28 cellular contexts compared by ENCODE assay signal in genomic region chr4:155474758-155475157, GRCh38.
"Had no signal": no experiment of that assay in that cellular context is flagged by ENCODE, and none has a peak within 500 bp of the region (broad histone marks: within the 10 kb centered on the region; RNA-seq: fewer than 3 reads in every experiment).

No MANE protein-coding gene starts in this region.

- H3K36me3 ChIP-seq: left ventricle myocardium inferior, pancreas, prostate gland, stomach, thyroid gland, transverse colon, upper lobe of left lung, vagina had no signal

- H3K79me2 ChIP-seq: hepatocyte had no signal

- H3K27me3 ChIP-seq: hepatocyte, pancreas, stomach, testis, thyroid gland, transverse colon, upper lobe of left lung, vagina had no signal

- H2AFZ ChIP-seq: hepatocyte had no signal

- H3K4me1 ChIP-seq: pancreas, prostate gland, stomach, testis, thyroid gland, upper lobe of left lung had no signal

- H3K4me3 ChIP-seq: hepatocyte, left ventricle myocardium inferior, mucosa of descending colon, pancreas, prostate gland, skin epidermis, stomach, testis, thyroid gland, transverse colon, upper lobe of left lung, vagina had no signal

- DNase-seq: kidney glomerular epithelial cell; left cardiac atrium; left ventricle myocardium inferior; midbrain; mucosa of descending colon; naive thymus-derived CD4-positive, alpha-beta T cell; pancreas; posterior cingulate gyrus; retina; right cardiac atrium; stimulated activated CD4-positive, alpha-beta T cell treated with anti-CD3 and anti-CD28 coated beads, Interleukin-12 subunit alpha, Interleukin-12 subunit beta, amount 100 ng/mL, for 4 hours; stimulated activated CD4-positive, alpha-beta T cell treated with anti-CD3 and anti-CD28 coated beads, Interleukin-15, amount 100 ng/mL, for 24 hours; stimulated activated CD4-positive, alpha-beta T cell treated with anti-CD3 and anti-CD28 coated beads, Interleukin-2, amount 100 ng/mL, for 24 hours; stimulated activated CD4-positive, alpha-beta T cell treated with anti-CD3 and anti-CD28 coated beads, Interleukin-4, amount 100 ng/mL, for 1 hour; stimulated activated naive B cell treated with anti-CD40 and anti-IgM and Interleukin-4, amounts not matched to agents 10 μg/mL and 1 μg/mL and 100 μg/mL, for 72 hours; stimulated activated naive CD8-positive, alpha-beta T cell treated with anti-CD3 and anti-CD28 coated beads, Interleukin-15, Interleukin-2, amounts not matched to agents 100 U/mL and 50 U/mL, for 24 hours; stomach; testis; thyroid gland; transverse colon; upper lobe of left lung had no signal

- ATAC-seq: left cardiac atrium; mucosa of descending colon; naive thymus-derived CD4-positive, alpha-beta T cell; natural killer cell treated with Interleukin-12 subunit alpha and Interleukin-12 subunit beta and Interleukin-15 and Interleukin-18, amount 100 ng/mL, for 72 hours; pancreas; right cardiac atrium; sciatic nerve; stimulated activated naive B cell treated with anti-CD40 and anti-IgM and Interleukin-4, amounts not matched to agents 10 μg/mL and 1 μg/mL and 100 μg/mL, for 72 hours; stimulated activated naive CD8-positive, alpha-beta T cell treated with anti-CD3 and anti-CD28 coated beads, Interleukin-15, Interleukin-2, amounts not matched to agents 100 U/mL and 50 U/mL, for 24 hours had no signal

- H3K27ac ChIP-seq: hepatocyte, pancreas, prostate gland, skin epidermis, stomach, testis, thyroid gland, transverse colon, upper lobe of left lung, vagina had no signal

- H3K4me2 ChIP-seq: hepatocyte had no signal

- H3K9me3 ChIP-seq: mucosa of descending colon, pancreas, prostate gland, stomach, testis, thyroid gland, transverse colon, upper lobe of left lung, vagina had no signal

- FAIRE-seq: keratinocyte, pancreas had no signal
